In genomic region chr19:42105358-42105757, GRCh38 we compare ENCODE assay signal across 13 cellular contexts. TPM values are rescaled to one million over a fixed set of nuclear protein-coding genes. Genes with fewer than 3 reads are reported as not detected.
"Had no signal": no experiment of that assay in that cellular context is flagged by ENCODE, and none has a peak within 500 bp of the region (broad histone marks: within the 10 kb centered on the region; RNA-seq: fewer than 3 reads in every experiment).

No MANE protein-coding gene starts in this region.

- H3K4me3 ChIP-seq: cardiac muscle cell, gastrocnemius medialis, pancreas, SK-N-MC, thyroid gland had no signal

- H3K4me1 ChIP-seq: gastrocnemius medialis, thyroid gland had no signal

- H3K4me3 Mint-ChIP-seq: neural crest cell, T-cell had no signal

- H3K4me1 Mint-ChIP-seq: neural crest cell had no signal

- H3K9me3 Mint-ChIP-seq: neural crest cell, T-cell had no signal

- H3K27me3 ChIP-seq: pancreas, thyroid gland had no signal

- H3K27ac ChIP-seq: cardiac muscle cell, gastrocnemius medialis, pancreas, SK-N-MC, thyroid gland had no signal

- ATAC-seq: gastrocnemius medialis, left lobe of liver, pancreas, T-cell had no signal

- H3K27me3 Mint-ChIP-seq: T-cell had no signal

- DNase-seq: activated CD4-positive, alpha-beta T cell treated with anti-CD3 and anti-CD28 coated beads, Interleukin-2, amount 50 U/mL, for 48 hours; activated CD4-positive, CD25-positive, alpha-beta regulatory T cell; gastrocnemius medialis; islet precursor cell; pancreas; stimulated activated CD4-positive, alpha-beta T cell treated with anti-CD3 and anti-CD28 coated beads, Interleukin-12 subunit alpha, Interleukin-12 subunit beta, amount 100 ng/mL, for 4 hours; stimulated activated CD4-positive, alpha-beta T cell treated with anti-CD3 and anti-CD28 coated beads, Interleukin-2, amount 100 ng/mL, for 48 hours; T-cell; thyroid gland had no signal

RNA-seq across cellular contexts. Expression of gene POU2F2, which starts 26.9 kb away (rescaled TPM):
- total RNA-seq: cardiac muscle cell had no signal
